Comparison of ENCODE assay signal across 12 cellular contexts in the genomic region with DNA sequence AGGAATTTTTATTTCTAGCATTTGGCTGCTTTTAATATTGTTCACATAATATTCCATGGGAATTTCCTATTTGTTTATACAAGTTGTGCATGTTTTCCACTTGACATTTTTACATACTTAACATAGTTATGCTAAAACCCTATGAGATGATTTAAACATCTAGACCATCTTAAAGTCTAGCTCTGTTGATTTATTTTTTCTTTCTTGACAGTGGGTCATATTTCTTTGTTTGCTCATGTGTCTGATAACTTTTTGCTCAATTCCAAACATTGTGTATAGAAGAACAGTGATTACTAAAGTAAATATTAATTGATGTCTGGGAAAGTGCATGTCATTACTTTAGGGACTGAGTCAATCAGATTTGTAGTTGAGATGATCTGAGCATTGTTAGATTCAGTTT.
A peak's percentile ranks its signal among the peaks of the same experiment; 100 is the strongest.
DNase-seq lines count a peak whose midpoint lies in the region; TF ChIP-seq lines count a peak whose summit lies in the region.
"Had no signal": no experiment of that assay in that cellular context is flagged by ENCODE, and none has a peak within 500 bp of the region (broad histone marks: within the 10 kb centered on the region; RNA-seq: fewer than 3 reads in every experiment).

No MANE protein-coding gene starts in this region.

- TF ChIP-seq RAD21 in Ishikawa (IDR thresholded peaks at IDR 0.05; ENCODE audit: low read depth): no peak

- H3K27ac Mint-ChIP-seq in progenitor cell of endocrine pancreas (no peak overlapping the region), MCF 10A (ENCODE audit: low read depth, unreplicated experiment) (no peak overlapping the region)
- H3K27ac Mint-ChIP-seq: CD8-positive, alpha-beta T cell had no signal

- H3K4me3 Mint-ChIP-seq in progenitor cell of endocrine pancreas (ENCODE audit: low read depth) (no peak overlapping the region), MCF 10A (ENCODE audit: unreplicated experiment) (no peak overlapping the region)
- H3K4me3 Mint-ChIP-seq: CD8-positive, alpha-beta T cell had no signal

- TF ChIP-seq CTCF in progenitor cell of endocrine pancreas (IDR thresholded peaks at IDR 0.05; ENCODE audit: unreplicated experiment): no peak
- no peak for TF ChIP-seq CTCF in MCF 10A (IDR thresholded peaks at IDR 0.05; ENCODE audit: unreplicated experiment)

- intact Hi-C loops in MCF 10A (cut with micrococcal nuclease): no loop called here

- H3K9me3 Mint-ChIP-seq in progenitor cell of endocrine pancreas (ENCODE audit: low read depth) (peaks cover 8% of the 10 kb centered on the region), MCF 10A (ENCODE audit: unreplicated experiment) (no peaks in the 10 kb centered on the region)

- POLR2A ChIA-PET in MCF 10A (lab: Yijun Ruan, JAX): no interaction called here

- CTCF ChIA-PET in MCF 10A (lab: Yijun Ruan, JAX): no interaction called here

- H3K4me1 Mint-ChIP-seq in progenitor cell of endocrine pancreas (ENCODE audit: low read depth): no peaks in the 10 kb centered on the region
- no peaks in the 10 kb centered on the region for H3K4me1 Mint-ChIP-seq in MCF 10A (ENCODE audit: insufficient read depth, unreplicated experiment)

- H3K27me3 Mint-ChIP-seq in progenitor cell of endocrine pancreas (no peaks in the 10 kb centered on the region), MCF 10A (ENCODE audit: insufficient read depth, unreplicated experiment) (peaks cover 54% of the 10 kb centered on the region)

- DNase-seq in amniotic epithelial cell (ENCODE audit: low read depth): peak; percentile 35
- peak; percentile 21 for DNase-seq in fibroblast of peridontal ligament (ENCODE audit: extremely low read depth)
- no peak for DNase-seq in NCI-H1930 (lab: John Stamatoyannopoulos, UW)
- DNase-seq in progenitor cell of endocrine pancreas (ENCODE audit: low spot score, unreplicated experiment): no peak
- no peak for DNase-seq in MCF 10A (ENCODE audit: unreplicated experiment)
- DNase-seq in Ammon's horn (ENCODE audit: low spot score): no peak
- DNase-seq: AML-193, Calu3, DMS79 treated with DMSO at 0.1 percent for 48 hours, GF-D8 had no signal

- BruUV-seq in MCF 10A (replicated peaks; lab: Mats Ljungman, UMichigan): no TSS peak

- no peaks in the 10 kb centered on the region for H3K36me3 Mint-ChIP-seq in progenitor cell of endocrine pancreas (ENCODE audit: insufficient read depth)
- no peaks in the 10 kb centered on the region for H3K36me3 Mint-ChIP-seq in MCF 10A (ENCODE audit: insufficient read depth, unreplicated experiment)
- H3K36me3 Mint-ChIP-seq: CD8-positive, alpha-beta T cell had no signal

- peak; percentile 46; the same call in 1 of the 2 replicates for TF ChIP-seq EP300 in Ishikawa (IDR thresholded peaks at IDR 0.05; ENCODE audit: borderline replicate concordance)

TF ChIP-seq in Ishikawa, 13 proteins besides CTCF, POLR2A, EP300 and RAD21:
- no peak for TF ChIP-seq CEBPB (IDR thresholded peaks at IDR 0.05)
- TF ChIP-seq USF1 (IDR thresholded peaks at IDR 0.05): no peak
- TF ChIP-seq ZBTB7A (IDR thresholded peaks at IDR 0.05; ENCODE audit: low read depth): no peak
- TF ChIP-seq, protein P1, sequence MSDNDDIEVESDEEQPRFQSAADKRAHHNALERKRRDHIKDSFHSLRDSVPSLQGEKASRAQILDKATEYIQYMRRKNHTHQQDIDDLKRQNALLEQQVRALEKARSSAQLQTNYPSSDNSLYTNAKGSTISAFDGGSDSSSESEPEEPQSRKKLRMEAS (IDR thresholded peaks at IDR 0.05): no peak
- 0 out of 2 replicates have a peak, but pooled peaks have one; percentile 31 for TF ChIP-seq TEAD4 (IDR thresholded peaks at IDR 0.05)
- no peak for TF ChIP-seq EGR1 (IDR thresholded peaks at IDR 0.05)
- peak; percentile 70 for TF ChIP-seq FOXM1 (IDR thresholded peaks at IDR 0.05; ENCODE audit: borderline replicate concordance, low read depth)

Comparison
In these comparisons a context has a peak if more than half of its experiments do, and no peak if none do; other contexts are left out.
1. DNase-seq: peak in amniotic epithelial cell (single experiment) and fibroblast of peridontal ligament (single experiment); none in NCI-H1930 (0 of 2), progenitor cell of endocrine pancreas (single experiment), MCF 10A (single experiment) and Ammon's horn (single experiment).